16 cellular contexts compared by ENCODE assay signal in the genomic region with DNA sequence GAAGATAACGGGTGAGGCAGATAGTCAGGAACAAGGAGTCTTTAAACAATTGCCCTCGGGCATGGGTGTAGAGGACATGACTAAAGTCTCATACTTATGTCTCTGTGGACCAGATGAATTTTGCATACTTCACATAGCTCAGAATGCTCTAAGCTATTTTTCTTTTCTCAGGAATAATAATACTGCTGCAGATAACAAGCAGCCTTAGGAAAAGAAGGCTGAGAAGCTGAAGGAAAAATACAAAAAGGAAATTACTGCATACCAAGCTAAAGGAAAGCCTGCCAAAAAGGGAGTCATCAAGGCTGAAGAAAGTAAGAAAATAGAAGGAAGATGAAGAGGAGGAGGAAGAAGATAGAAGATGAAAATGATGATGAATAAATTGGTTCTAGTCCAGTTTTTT. TPM values are rescaled to one million over a fixed set of nuclear protein-coding genes. Genes with fewer than 3 reads are reported as not detected.
DNase-seq lines count a peak whose midpoint lies in the region; ATAC-seq and TF ChIP-seq lines count a peak whose summit lies in the region.
"Had no signal": no experiment of that assay in that cellular context is flagged by ENCODE, and none has a peak within 500 bp of the region (broad histone marks: within the 10 kb centered on the region; RNA-seq: fewer than 3 reads in every experiment).

No MANE protein-coding gene starts in this region.

- TF ChIP-seq CTCF in BJ (IDR thresholded peaks at IDR 0.05; ENCODE audit: insufficient read depth, low read depth, low read length) (no peak), cardiac fibroblast (IDR thresholded peaks at IDR 0.05; ENCODE audit: low read depth, low read length) (no peak)

- H3K4me3 ChIP-seq in BJ (ENCODE audit: low read depth, low read length) (no peak overlapping the region), cardiac fibroblast (replicated peaks in 1 of 2; ENCODE audit: low read depth in 2 of 2, low read length in 2 of 2) (no peak overlapping the region)
- H3K4me3 ChIP-seq: adrenal gland; BLaER1 treated with 17β-estradiol and CSF1 and Interleukin-3, amounts not matched to agents 10 nM and 100 nM had no signal

- CTCF ChIA-PET in BJ (lab: Yijun Ruan, JAX) = interaction anchor here (0.6 to 1.8 kb wide), 6 partner anchors 9 to 1110 kb away, joined by 3 to 10 read pairs (median 5); no protein-coding TSS in a partner anchor

- POLR2A ChIA-PET in BJ (lab: Charles Lee) = interaction anchor here (1.4 kb wide), 1 partner anchor 13 kb away, joined by 14 read pairs; the partner anchor contains the start of gene ERCC6

- peaks cover 34% of the 10 kb centered on the region for H3K27me3 Mint-ChIP-seq in activated T-cell treated with anti-CD3 and anti-CD28 coated beads, Interleukin-2, amount 50 U/mL, for 24 hours

- H3K27me3 ChIP-seq in BJ (ENCODE audit: control insufficient read depth, insufficient read depth, low read length) = no peaks in the 10 kb centered on the region
- H3K27me3 ChIP-seq: adrenal gland; BLaER1 treated with 17β-estradiol and CSF1 and Interleukin-3, amounts not matched to agents 10 nM and 100 nM had no signal

- H3K36me3 ChIP-seq in BJ (ENCODE audit: control insufficient read depth, insufficient read depth, low read length) = no peaks in the 10 kb centered on the region
- H3K36me3 ChIP-seq: adrenal gland; BLaER1 treated with 17β-estradiol and CSF1 and Interleukin-3, amounts not matched to agents 10 nM and 100 nM had no signal

- DNase-seq in BJ (ENCODE audit: low read depth) (peak; percentile 87), NCI-H226 (peak; percentile 98), cardiac fibroblast (ENCODE audit: low read depth in 2 of 2) (peak; percentile 88 to 95), kidney tubule cell (ENCODE audit: low spot score) (peak; percentile 47)
- DNase-seq in NK-92 treated with Interleukin-12 subunit alpha and Interleukin-12 subunit beta, amount 100 ng/mL, for 24 hours (lab: John Stamatoyannopoulos, UW) = no peak
- DNase-seq in activated T-cell treated with anti-CD3 and anti-CD28 coated beads, Interleukin-2, amount 50 U/mL, for 24 hours = no peak
- DNase-seq: adrenal gland; effector memory CD8-positive, alpha-beta T cell; mesendoderm; MV-4-11; NCI-H345; Right ventricle myocardium superior; stimulated activated CD4-positive, alpha-beta T cell treated with anti-CD3 and anti-CD28 coated beads, Interleukin-1b, Interleukin-23, amount 100 ng/mL, for 48 hours had no signal

- no peaks in the 10 kb centered on the region for H3K4me1 Mint-ChIP-seq in activated T-cell treated with anti-CD3 and anti-CD28 coated beads, Interleukin-2, amount 50 U/mL, for 24 hours (ENCODE audit: low read depth)

- H3K9me3 Mint-ChIP-seq in activated T-cell treated with anti-CD3 and anti-CD28 coated beads, Interleukin-2, amount 50 U/mL, for 24 hours = no peaks in the 10 kb centered on the region
- H3K9me3 Mint-ChIP-seq: effector memory CD8-positive, alpha-beta T cell had no signal

- no peaks in the 10 kb centered on the region for H3K36me3 Mint-ChIP-seq in activated T-cell treated with anti-CD3 and anti-CD28 coated beads, Interleukin-2, amount 50 U/mL, for 24 hours (ENCODE audit: low read depth)

- ATAC-seq in GM18498 (IDR thresholded peaks at IDR 0.05; ENCODE audit: unreplicated experiment) (no peak), HG03039 (IDR thresholded peaks at IDR 0.05; ENCODE audit: unreplicated experiment) (no peak)
- ATAC-seq: effector memory CD8-positive, alpha-beta T cell had no signal

- H3K4me3 Mint-ChIP-seq in activated T-cell treated with anti-CD3 and anti-CD28 coated beads, Interleukin-2, amount 50 U/mL, for 24 hours = no peak overlapping the region
- H3K4me3 Mint-ChIP-seq: effector memory CD8-positive, alpha-beta T cell had no signal

- H3K27ac Mint-ChIP-seq in activated T-cell treated with anti-CD3 and anti-CD28 coated beads, Interleukin-2, amount 50 U/mL, for 24 hours = no peak overlapping the region
- H3K27ac Mint-ChIP-seq: effector memory CD8-positive, alpha-beta T cell had no signal

RNA-seq across cellular contexts. Expression of gene ERCC6, which starts 13.4 kb away (rescaled TPM):
- polyA plus RNA-seq in BJ (2011; rRNA removed) = 22.1 and 26.1 TPM in 2 replicates
- polyA minus RNA-seq in BJ (2011; rRNA and poly(A)+ RNA removed) = 51.6 and 56.0 TPM in 2 replicates

RNA-seq across cellular contexts. Expression of gene SLC18A3, which starts 57.8 kb away (rescaled TPM):
- not detected in 2 replicates for polyA plus RNA-seq in BJ (2011; rRNA removed)
- polyA minus RNA-seq in BJ (2011; rRNA and poly(A)+ RNA removed) = not detected in 2 replicates

Comparison
In these comparisons a context has a peak if more than half of its experiments do, and no peak if none do; other contexts are left out.
1. DNase-seq: peak in BJ (single experiment), NCI-H226 (single experiment), cardiac fibroblast (2 of 2) and kidney tubule cell (single experiment); none in NK-92 treated with Interleukin-12 subunit alpha and Interleukin-12 subunit beta, amount 100 ng/mL, for 24 hours (single experiment) and activated T-cell treated with anti-CD3 and anti-CD28 coated beads, Interleukin-2, amount 50 U/mL, for 24 hours (single experiment).